ENCODE assay signal across 30 cellular contexts in the genomic region with DNA sequence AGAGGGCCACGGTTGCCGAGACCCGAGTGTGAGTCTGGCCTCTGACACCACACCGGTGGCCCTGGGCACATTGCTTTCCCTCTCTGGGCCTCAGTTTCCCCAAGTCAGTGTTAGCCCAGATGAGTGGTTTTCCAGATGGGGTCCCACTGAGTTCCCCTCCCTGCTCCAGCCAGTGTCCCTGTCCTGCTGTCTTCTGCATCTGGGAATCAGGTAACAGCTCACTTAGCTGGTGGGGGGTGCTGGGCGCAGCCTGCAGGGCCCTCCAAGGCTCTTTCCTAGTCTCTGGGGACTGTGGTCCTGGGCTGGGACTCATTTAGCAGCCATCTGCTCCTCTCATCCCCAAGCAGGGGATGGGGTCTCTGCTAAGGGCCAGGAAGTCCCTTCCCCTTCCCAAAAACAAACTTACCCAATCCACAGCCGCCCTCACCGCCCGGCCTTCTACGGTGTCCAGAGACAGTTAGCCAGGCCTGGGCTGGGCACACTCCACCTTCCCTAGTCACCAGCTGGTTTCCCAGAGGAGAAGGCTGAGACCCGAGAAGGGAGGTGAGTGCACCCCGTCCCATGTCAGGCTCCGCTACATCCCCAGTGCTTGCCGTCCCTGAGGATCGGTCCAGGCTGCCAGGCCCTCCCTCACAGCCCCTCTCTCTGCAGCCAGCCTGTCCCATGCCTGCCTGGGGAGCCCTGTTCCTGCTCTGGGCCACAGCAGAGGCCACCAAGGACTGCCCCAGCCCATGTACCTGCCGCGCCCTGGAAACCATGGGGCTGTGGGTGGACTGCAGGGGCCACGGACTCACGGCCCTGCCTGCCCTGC. TPM values are rescaled to one million over a fixed set of nuclear protein-coding genes. Genes with fewer than 3 reads are reported as not detected.
"Had no signal": no experiment of that assay in that cellular context is flagged by ENCODE, and none has a peak within 500 bp of the region (broad histone marks: within the 10 kb centered on the region; RNA-seq: fewer than 3 reads in every experiment).

No MANE protein-coding gene starts in this region.

- H2AFZ ChIP-seq: hepatocyte had no signal

- H3K9me3 ChIP-seq: adrenal gland, ascending aorta, pancreas, psoas muscle, tibial artery had no signal

- H3K27me3 ChIP-seq: adrenal gland, ascending aorta, brain microvascular endothelial cell, hepatocyte, pancreas, tibial artery had no signal

- H3K27ac ChIP-seq: adrenal gland, ascending aorta, brain microvascular endothelial cell, hepatocyte, pancreas, psoas muscle had no signal

- H3K4me2 ChIP-seq: hepatocyte had no signal

- H3K79me2 ChIP-seq: hepatocyte had no signal

- H3K4me1 ChIP-seq: adrenal gland, ascending aorta, psoas muscle had no signal

- ATAC-seq: esophagus mucosa; left lobe of liver; pancreas; psoas muscle; right cardiac atrium; stimulated activated naive CD8-positive, alpha-beta T cell treated with anti-CD3 and anti-CD28 coated beads, Interleukin-15, amount 100 ng/mL, for 72 hours had no signal

- H3K4me3 ChIP-seq: adrenal gland, ascending aorta, hepatocyte, lung, pancreas, psoas muscle, tibial artery had no signal

- DNase-seq: activated CD4-positive, alpha-beta T cell treated with anti-CD3 and anti-CD28 coated beads for 4 hours; activated CD4-positive, alpha-beta T cell treated with anti-CD3 and anti-CD28 coated beads, Interleukin-2, amount 50 U/mL, for 48 hours; activated CD4-positive, CD25-positive, alpha-beta regulatory T cell; activated CD8-positive, alpha-beta memory T cell treated with anti-CD3 and anti-CD28 coated beads, Interleukin-2, amount 50 U/mL, for 48 hours; activated naive CD4-positive, alpha-beta T cell; activated T-cell treated with anti-CD3 and anti-CD28 coated beads, Interleukin-2, amount 50 U/mL, for 4 hours; adrenal gland; brain microvascular endothelial cell; central memory CD4-positive, alpha-beta T cell; effector memory CD4-positive, alpha-beta T cell; foreskin melanocyte; glutamatergic neuron; immature natural killer cell; right cardiac atrium; stimulated activated CD4-positive, alpha-beta T cell treated with anti-CD3 and anti-CD28 coated beads, Interleukin-12 subunit alpha, Interleukin-12 subunit beta, amount 100 ng/mL, for 4 hours; stimulated activated naive CD8-positive, alpha-beta T cell treated with anti-CD3 and anti-CD28 coated beads, Interleukin-15, amount 100 ng/mL, for 72 hours; T1000; tibial artery had no signal

- H3K36me3 ChIP-seq: adrenal gland, ascending aorta, brain microvascular endothelial cell, pancreas, tibial artery had no signal

RNA-seq across cellular contexts. Expression of a gene that starts 0.7 kb away (rescaled TPM):
- total RNA-seq: activated CD8-positive, alpha-beta memory T cell treated with anti-CD3 and anti-CD28 coated beads for 36 hours; activated T-cell treated with anti-CD3 and anti-CD28 coated beads, Interleukin-2, amount 50 U/mL, for 4 hours; activated T-helper 2 cell treated with anti-CD3 and anti-CD28 coated beads, Interferon-gamma antibody, Interleukin-2, Interleukin-4, amounts not matched to agents 10 μg/mL and 5 μg/mL and 100 μg/mL, durations not matched to agents 14 hours and 24 hours and 36 hours; adrenal gland; ascending aorta; dermis microvascular lymphatic vessel endothelial cell; endothelial cell of umbilical vein; esophagus mucosa; hepatocyte; kidney epithelial cell; pancreas; psoas muscle; right cardiac atrium had no signal
- polyA plus RNA-seq: endothelial cell of umbilical vein, hepatocyte, right cardiac atrium had no signal
